ENCODE assay signal across 29 cellular contexts in the genomic region with DNA sequence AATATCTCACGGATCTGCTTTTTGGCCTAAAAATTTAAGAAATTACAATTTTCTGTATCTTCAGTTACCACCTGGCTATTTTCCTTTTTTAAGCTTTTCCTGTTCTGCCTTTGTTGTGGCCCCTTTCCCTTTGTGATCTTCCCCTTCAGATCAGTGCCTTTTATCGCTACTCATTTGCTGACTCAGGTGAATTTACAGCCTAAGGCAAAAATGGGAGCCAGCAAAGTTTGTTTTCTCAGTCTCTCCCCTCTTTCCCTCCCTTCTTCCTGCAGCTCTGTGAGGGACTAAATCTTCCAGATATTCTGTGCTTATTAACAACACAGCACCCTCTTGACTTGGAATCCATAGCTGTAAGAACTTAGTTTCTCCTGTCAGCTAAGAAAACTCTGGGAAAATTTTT. TPM values are rescaled to one million over a fixed set of nuclear protein-coding genes. Genes with fewer than 3 reads are reported as not detected.
A peak's percentile ranks its signal among the peaks of the same experiment; 100 is the strongest.
DNase-seq lines count a peak whose midpoint lies in the region; ATAC-seq and TF ChIP-seq lines count a peak whose summit lies in the region.
"Had no signal": no experiment of that assay in that cellular context is flagged by ENCODE, and none has a peak within 500 bp of the region (broad histone marks: within the 10 kb centered on the region; RNA-seq: fewer than 3 reads in every experiment).

No MANE protein-coding gene starts in this region.

- H3K79me1 ChIP-seq in IMR-90 (ENCODE audit: low read depth in 1 of 2, low read length in 2 of 2): no peaks in the 10 kb centered on the region

- intact Hi-C loops in A673 (cut with micrococcal nuclease; ENCODE audit: unreplicated experiment) (no loop called here), IMR-90 (cut with micrococcal nuclease) (loop anchor here (10.0 kb wide), 1 partner anchor 235 kb away; a partner anchor contains a TSS), sigmoid colon (cut with DNase I) (loop anchor here (10.0 kb wide), 3 partner anchors 165 to 365 kb away; a partner anchor contains a TSS), vagina (cut with DNase I) (no loop called here)

- H3K4me3 ChIP-seq in A673 (ENCODE audit: low read depth, low read length, poor library complexity, severe bottlenecking): no peak overlapping the region
- H3K4me3 ChIP-seq in IMR-90 (ENCODE audit: insufficient read depth, low read depth, low read length): no peak overlapping the region
- H3K4me3 ChIP-seq in sigmoid colon: no peak overlapping the region
- H3K4me3 ChIP-seq in vagina: no peak overlapping the region
- H3K4me3 ChIP-seq: adrenal gland, dorsolateral prefrontal cortex, gastroesophageal sphincter, SJCRH30, testis had no signal

- no peak for ATAC-seq in IMR-90 (ENCODE audit: low read depth)
- peak; percentile 56 for ATAC-seq in WTC11
- ATAC-seq: gastroesophageal sphincter; HCT116; naive thymus-derived CD4-positive, alpha-beta T cell; sciatic nerve; stimulated activated naive CD8-positive, alpha-beta T cell treated with anti-CD3 and anti-CD28 coated beads, Interleukin-15, Interleukin-2, amounts not matched to agents 100 U/mL and 50 U/mL, for 24 hours had no signal

- in situ Hi-C loops in IMR-90 (cut with MboI; ENCODE audit: low sequenced_read_pairs): no loop called here

- no peaks in the 10 kb centered on the region for H3K36me3 Mint-ChIP-seq in WTC11
- no peaks in the 10 kb centered on the region for H3K36me3 Mint-ChIP-seq in nephron (ENCODE audit: low read depth)
- H3K36me3 Mint-ChIP-seq: brain; naive thymus-derived CD4-positive, alpha-beta T cell had no signal

- no peak overlapping the region for H3K14ac ChIP-seq in IMR-90 (replicated peaks; ENCODE audit: low read depth, low read length)

- H3K9me1 ChIP-seq in IMR-90 (ENCODE audit: insufficient read depth, low read length): no peaks in the 10 kb centered on the region

- H4K91ac ChIP-seq in IMR-90 (ENCODE audit: insufficient read depth, low read depth, low read length): no peak overlapping the region

- CTCF ChIA-PET in A673 (lab: Charles Lee): no interaction called here
- CTCF ChIA-PET in IMR-90 (lab: Yijun Ruan, JAX): interaction anchor here (0.6 kb wide), 1 partner anchor 52 kb away, joined by 3 read pairs; no protein-coding TSS in a partner anchor
- CTCF ChIA-PET in WTC11 (lab: Charles Lee): interaction anchor here (0.6 to 1.2 kb wide), 2 partner anchors 12 to 166 kb away, joined by 3 read pairs; a partner anchor contains a TSS

- H3K9me3 ChIP-seq in A673 (ENCODE audit: low read depth, low read length, poor library complexity, severe bottlenecking) (no peaks in the 10 kb centered on the region), IMR-90 (ENCODE audit: control insufficient read depth, insufficient read depth, low read length) (no peaks in the 10 kb centered on the region), sigmoid colon (no peaks in the 10 kb centered on the region), vagina (no peaks in the 10 kb centered on the region)
- H3K9me3 ChIP-seq: adrenal gland, gastroesophageal sphincter, SJCRH30, testis had no signal

- H3K9ac ChIP-seq in IMR-90 (ENCODE audit: low read depth, low read length): no peak overlapping the region

- H3K23ac ChIP-seq in IMR-90 (ENCODE audit: low read depth, low read length): no peak overlapping the region

- H3K36me3 ChIP-seq in A673 (ENCODE audit: insufficient read depth, low read length, poor library complexity, severe bottlenecking): no peaks in the 10 kb centered on the region
- H3K36me3 ChIP-seq in IMR-90 (ENCODE audit: control insufficient read depth, insufficient read depth, low read length): no peaks in the 10 kb centered on the region
- no peaks in the 10 kb centered on the region for H3K36me3 ChIP-seq in sigmoid colon
- no peaks in the 10 kb centered on the region for H3K36me3 ChIP-seq in vagina
- H3K36me3 ChIP-seq: adrenal gland, gastroesophageal sphincter, SJCRH30 had no signal

- TF ChIP-seq EP300 in sigmoid colon (IDR thresholded peaks at IDR 0.05): no peak

- no peak for TF ChIP-seq POLR2A in IMR-90 (IDR thresholded peaks at IDR 0.05; ENCODE audit: low read depth, low read length)
- no peak for TF ChIP-seq POLR2A in sigmoid colon (IDR thresholded peaks at IDR 0.05)
- TF ChIP-seq POLR2A in vagina (IDR thresholded peaks at IDR 0.05): no peak

- no peak overlapping the region for H2BK5ac ChIP-seq in IMR-90 (ENCODE audit: low read depth, low read length, poor library complexity, severe bottlenecking)

- H3K9me3 Mint-ChIP-seq in WTC11: no peaks in the 10 kb centered on the region
- H3K9me3 Mint-ChIP-seq in nephron: no peaks in the 10 kb centered on the region
- H3K9me3 Mint-ChIP-seq: activated naive CD4-positive, alpha-beta T cell treated with anti-CD3 and anti-CD28 coated beads for 36 hours; activated T-helper 1 cell treated with anti-CD3 and anti-CD28 coated beads, Interleukin-12 subunit alpha, Interleukin-12 subunit beta, Interleukin-2, Interleukin-4 antibody, amounts not matched to agents 30 ng/mL and 10 ng/mL and 1 ng/mL, durations not matched to agents 14 hours and 24 hours and 36 hours; brain; naive thymus-derived CD4-positive, alpha-beta T cell had no signal

- DNase-seq in A673 (ENCODE audit: low spot score) (peak; percentile 19), IMR-90 (no peak), WTC11 (ENCODE audit: low spot score) (no peak), NOMO-1 (lab: John Stamatoyannopoulos, UW; ENCODE audit: unreplicated experiment in 2 of 2) (no peak), sigmoid colon (no peak), vagina (ENCODE audit: extremely low spot score in 2 of 2) (no peak), DMS114 treated with DMSO at 0.1 percent for 48 hours (lab: John Stamatoyannopoulos, UW; ENCODE audit: unreplicated experiment) (no peak)
- DNase-seq: activated CD4-positive, alpha-beta T cell treated with anti-CD3 and anti-CD28 coated beads, Interleukin-2, amount 50 U/mL, for 4 hours; activated CD4-positive, CD25-positive, alpha-beta regulatory T cell; activated naive CD4-positive, alpha-beta T cell treated with anti-CD3 and anti-CD28 coated beads for 36 hours; adrenal gland; cerebellar nuclear complex; DMS53; dorsolateral prefrontal cortex; midbrain; naive thymus-derived CD4-positive, alpha-beta T cell; NCI-H2029; NCI-H526 treated with DMSO at 0.1 percent for 48 hours; SJCRH30; stimulated activated CD4-positive, alpha-beta T cell treated with anti-CD3 and anti-CD28 coated beads, Interleukin-15, amount 100 ng/mL, for 24 hours; stimulated activated naive CD8-positive, alpha-beta T cell treated with anti-CD3 and anti-CD28 coated beads, Interleukin-15, Interleukin-2, amounts not matched to agents 100 U/mL and 50 U/mL, for 24 hours; testis had no signal

- no peak overlapping the region for H2AFZ ChIP-seq in IMR-90 (replicated peaks; ENCODE audit: low read length, poor library complexity)

- no peak overlapping the region for H3K4ac ChIP-seq in IMR-90 (ENCODE audit: low read depth, low read length)

- no peak for TF ChIP-seq RAD21 in IMR-90 (IDR thresholded peaks at IDR 0.05; ENCODE audit: low read length)

- H3K4me3 Mint-ChIP-seq in WTC11 (no peak overlapping the region), nephron (peak overlapping the region; percentile 18 to 33 (median 23))
- H3K4me3 Mint-ChIP-seq: activated naive CD4-positive, alpha-beta T cell treated with anti-CD3 and anti-CD28 coated beads for 36 hours; activated T-helper 1 cell treated with anti-CD3 and anti-CD28 coated beads, Interleukin-12 subunit alpha, Interleukin-12 subunit beta, Interleukin-2, Interleukin-4 antibody, amounts not matched to agents 30 ng/mL and 10 ng/mL and 1 ng/mL, durations not matched to agents 14 hours and 24 hours and 36 hours; B cell; naive thymus-derived CD4-positive, alpha-beta T cell had no signal

- BruUV-seq in A673 (replicated peaks; lab: Mats Ljungman, UMichigan): no TSS peak
- no TSS peak for BruUV-seq in IMR-90 (replicated peaks; lab: Mats Ljungman, UMichigan)

- WGBS in IMR-90 (ENCODE audit: extremely low coverage in 2 of 2, insufficient read length in 1 of 2), 2 experiments: 75% methylated on average over 1 of the region's 2 CpGs; no CpG with 5 or more reads in 1 of the 2 experiments
- 58 to 87% methylated on average over 2 of the region's 2 CpGs for WGBS in sigmoid colon, 2 donors

- no peaks in the 10 kb centered on the region for H3K27me3 Mint-ChIP-seq in WTC11 (ENCODE audit: low read depth)
- no peaks in the 10 kb centered on the region for H3K27me3 Mint-ChIP-seq in nephron (ENCODE audit: low read depth)

- no peak overlapping the region for H3K56ac ChIP-seq in IMR-90 (ENCODE audit: extremely low read depth, insufficient read depth, low read length)

- no peak overlapping the region for H4K5ac ChIP-seq in IMR-90 (ENCODE audit: low read depth, low read length)

- H3K4me1 ChIP-seq in A673 (ENCODE audit: insufficient read depth, low read length, poor library complexity, severe bottlenecking) (no peaks in the 10 kb centered on the region), IMR-90 (ENCODE audit: control insufficient read depth, insufficient read depth, low read length) (no peaks in the 10 kb centered on the region), sigmoid colon (peaks cover 0 to 7% (median 3%) of the 10 kb centered on the region in 4 donors), vagina (no peaks in the 10 kb centered on the region)
- H3K4me1 ChIP-seq: adrenal gland, SJCRH30 had no signal

- H3K4me1 Mint-ChIP-seq in WTC11 (peaks cover 16% of the 10 kb centered on the region), nephron (peaks cover 29% of the 10 kb centered on the region)

- H3K27ac Mint-ChIP-seq in WTC11 (peak overlapping the region; percentile 7), nephron (peak overlapping the region; percentile 74 to 88 (median 87))
- H3K27ac Mint-ChIP-seq: activated naive CD4-positive, alpha-beta T cell treated with anti-CD3 and anti-CD28 coated beads for 36 hours; activated T-helper 1 cell treated with anti-CD3 and anti-CD28 coated beads, Interleukin-12 subunit alpha, Interleukin-12 subunit beta, Interleukin-2, Interleukin-4 antibody, amounts not matched to agents 30 ng/mL and 10 ng/mL and 1 ng/mL, durations not matched to agents 14 hours and 24 hours and 36 hours; B cell had no signal

- no peaks in the 10 kb centered on the region for H4K20me1 ChIP-seq in IMR-90 (ENCODE audit: insufficient read depth, low read length)

- H3K27ac ChIP-seq in A673 (ENCODE audit: low read depth, low read length, poor library complexity, severe bottlenecking): no peak overlapping the region
- H3K27ac ChIP-seq in IMR-90 (ENCODE audit: insufficient read depth, low read length): no peak overlapping the region
- H3K27ac ChIP-seq in sigmoid colon: no peak overlapping the region
- no peak overlapping the region for H3K27ac ChIP-seq in vagina
- H3K27ac ChIP-seq: adrenal gland, dorsolateral prefrontal cortex, gastroesophageal sphincter, SJCRH30, testis had no signal

- H2AK9ac ChIP-seq in IMR-90 (replicated peaks; ENCODE audit: low read depth, low read length, poor library complexity): no peak overlapping the region

- H2BK120ac ChIP-seq in IMR-90 (ENCODE audit: low read depth, low read length): no peak overlapping the region

- H4K8ac ChIP-seq in IMR-90 (ENCODE audit: low read depth in 2 of 2, low read length in 2 of 2): no peak overlapping the region

- dilution Hi-C loops in IMR-90 (cut with HindIII; ENCODE audit: low sequenced_read_pairs, unreplicated experiment): no loop called here

- no peak overlapping the region for H3K18ac ChIP-seq in IMR-90 (ENCODE audit: low read depth, low read length)

- H3K4me2 ChIP-seq in IMR-90 (ENCODE audit: low read depth, low read length): no peak overlapping the region

- TF ChIP-seq CTCF in A673 (conservative IDR thresholded peaks at IDR 0.05; ENCODE audit: low read depth, low read length): no peak
- no peak for TF ChIP-seq CTCF in IMR-90 (conservative IDR thresholded peaks at IDR 0.05; ENCODE audit: low read depth, low read length)
- TF ChIP-seq CTCF in WTC11 (IDR thresholded peaks at IDR 0.05): no peak
- no peak for TF ChIP-seq CTCF in nephron (IDR thresholded peaks at IDR 0.05; ENCODE audit: unreplicated experiment in 3 of 3)
- no peak for TF ChIP-seq CTCF in sigmoid colon (IDR thresholded peaks at IDR 0.05)
- no peak for TF ChIP-seq CTCF in vagina (IDR thresholded peaks at IDR 0.05)

- no peaks in the 10 kb centered on the region for H3K27me3 ChIP-seq in A673 (replicated peaks; ENCODE audit: insufficient read depth, low read depth, low read length, poor library complexity)
- H3K27me3 ChIP-seq in IMR-90 (ENCODE audit: control insufficient read depth, insufficient read depth, low read length): no peaks in the 10 kb centered on the region
- H3K27me3 ChIP-seq in sigmoid colon: no peaks in the 10 kb centered on the region
- no peaks in the 10 kb centered on the region for H3K27me3 ChIP-seq in vagina
- H3K27me3 ChIP-seq: adrenal gland, dorsolateral prefrontal cortex, gastroesophageal sphincter, SJCRH30, testis had no signal

- H2BK20ac ChIP-seq in IMR-90 (ENCODE audit: low read depth, low read length): no peak overlapping the region

- no peak overlapping the region for H2AK5ac ChIP-seq in IMR-90 (ENCODE audit: low read depth, low read length)

- POLR2A ChIA-PET in A673 (lab: Charles Lee; ENCODE audit: low non-redundant PET) (no interaction called here), IMR-90 (lab: Charles Lee; ENCODE audit: unreplicated experiment) (no interaction called here), WTC11 (lab: Charles Lee) (interaction anchor here (0.6 kb wide), 1 partner anchor 50 kb away, joined by 5 read pairs; no protein-coding TSS in a partner anchor)

- no peak overlapping the region for H2BK15ac ChIP-seq in IMR-90 (ENCODE audit: low read depth, low read length)

RNA-seq across cellular contexts. Expression of a gene that starts 5.3 kb away (rescaled TPM):
- total RNA-seq in A673 (2021) (219 and 222 TPM in 2 replicates), IMR-90 (2012; rRNA removed) (58.3 and 66.4 TPM in 2 replicates), WTC11 (2021) (199 to 236 TPM (median 203 TPM) in 3 replicates), sigmoid colon (10 to 100 TPM; 46.4 to 80.0 (median 53.1) TPM), vagina (86.4 TPM)
- polyA plus RNA-seq in IMR-90 (2012; rRNA removed) (46.4 and 54.0 TPM in 2 replicates), sigmoid colon (10 to 100 TPM in 2 of 3 donors, 1 to 10 TPM in 1; 7.8 to 52.6 (median 46.2) TPM)
- 14.8 and 17.9 TPM in 2 replicates for polyA plus RNA-seq in IMR-90 (2012; cell fraction: cytosol; rRNA removed)
- 16.0 and 73.3 TPM in 2 replicates for polyA plus RNA-seq in IMR-90 (2012; cell fraction: nucleus; rRNA removed; ENCODE audit: low replicate concordance)

Comparison
In these comparisons a context has a peak if more than half of its experiments do, and no peak if none do; other contexts are left out.
1. intact Hi-C loops: an anchor here in IMR-90 (10.0 kb wide) and sigmoid colon (10.0 kb wide); none called in A673 and vagina.